8 cellular contexts compared by ENCODE assay signal in genomic region chr1:203025721-203026665, GRCh38. TPM values are rescaled to one million over a fixed set of nuclear protein-coding genes. Genes with fewer than 3 reads are reported as not detected.
A peak's percentile ranks its signal among the peaks of the same experiment; 100 is the strongest.
DNase-seq lines count a peak whose midpoint lies in the region; ATAC-seq and TF ChIP-seq lines count a peak whose summit lies in the region.

TSS of gene PPFIA4 (plus strand) at chr1:203026491. CDS start at chr1:203039009, 12,518 bp downstream.

- H3K27me3 ChIP-seq in CD4-positive, alpha-beta T cell (ENCODE audit: control insufficient read depth, insufficient read depth, low read length) = no peaks in the 10 kb centered on the region
- H3K27me3 ChIP-seq in HUES64 (ENCODE audit: insufficient read depth, low read length) (peaks cover 25% of the 10 kb centered on the region), OCI-LY1 (ENCODE audit: insufficient read depth, low read length) (no peaks in the 10 kb centered on the region), mucosa of rectum (ENCODE audit: control insufficient read depth in 2 of 2, insufficient read depth in 2 of 2, low read length in 2 of 2) (peaks cover 4 to 15% of the 10 kb centered on the region in 2 donors)

- TF ChIP-seq CTCF in CD4-positive, alpha-beta T cell (IDR thresholded peaks at IDR 0.05) = no peak
- TF ChIP-seq CTCF in OCI-LY1 (IDR thresholded peaks at IDR 0.05; ENCODE audit: low read length) = no peak

- no peak for TF ChIP-seq POLR2A in erythroblast (IDR thresholded peaks at IDR 0.05; ENCODE audit: low read length)

- POLR2A ChIA-PET in CD4-positive, alpha-beta T cell (lab: Charles Lee) = interaction anchor here (1.1 to 4.6 kb wide), 5 partner anchors 13 to 137 kb away, joined by 3 to 19 read pairs (median 8); partner anchors contain the start of genes RABIF and TMEM183A

- no peaks in the 10 kb centered on the region for H3K9me2 ChIP-seq in OCI-LY1 (ENCODE audit: low read depth, low read length)

- ATAC-seq in CD4-positive, alpha-beta T cell (ENCODE audit: poor library complexity) = peak; percentile 93
- peak; percentile 57 for ATAC-seq in GM21367 (IDR thresholded peaks at IDR 0.05; ENCODE audit: unreplicated experiment)

- no peaks in the 10 kb centered on the region for H3K9me3 Mint-ChIP-seq in CD4-positive, alpha-beta T cell

- intact Hi-C loops in CD4-positive, alpha-beta T cell (cut with DNase I, micrococcal nuclease) = loop anchor here in 1 of 2 experiments (1.0 to 10.0 kb wide), 3 partner anchors 15 to 839 kb away; partner anchors contain the start of genes ADIPOR1 and SNRPE

- peak within 1 kb of the TSS; percentile 73 for H3K4me2 ChIP-seq in OCI-LY1 (ENCODE audit: low read length)

- H4K20me1 ChIP-seq in OCI-LY1 (ENCODE audit: insufficient read depth, low read length) = no peaks in the 10 kb centered on the region

- peak within 1 kb of the TSS; percentile 85 for H3K4me3 Mint-ChIP-seq in CD4-positive, alpha-beta T cell

- H3K9ac ChIP-seq in HUES64 (ENCODE audit: low read depth, low read length) = peak within 1 kb of the TSS; percentile 48
- peak within 1 kb of the TSS; percentile 47; the same call in 1 of the 2 replicates for H3K9ac ChIP-seq in OCI-LY1 (ENCODE audit: low read length)
- H3K9ac ChIP-seq in mucosa of rectum (ENCODE audit: low read depth in 1 of 2, low read length in 2 of 2) = peak within 1 kb of the TSS; percentile 43 to 57

- H3K27ac ChIP-seq in CD4-positive, alpha-beta T cell (ENCODE audit: low read depth, low read length) = peak within 1 kb of the TSS; percentile 26
- H3K27ac ChIP-seq in HUES64 (ENCODE audit: low read depth, low read length) = no peak within 1 kb of the TSS
- H3K27ac ChIP-seq in OCI-LY1 (ENCODE audit: low read depth, low read length, poor library complexity, severe bottlenecking) = no peak within 1 kb of the TSS
- no peak within 1 kb of the TSS for H3K27ac ChIP-seq in mucosa of rectum (ENCODE audit: low read depth in 2 of 2, low read length in 2 of 2)

- H3K9me3 ChIP-seq in CD4-positive, alpha-beta T cell (ENCODE audit: control insufficient read depth, low read length) = no peaks in the 10 kb centered on the region
- H3K9me3 ChIP-seq in HUES64 (ENCODE audit: insufficient read depth, low read depth, low read length) (peaks cover 4% of the 10 kb centered on the region; the same call in 1 of the 2 replicates), OCI-LY1 (ENCODE audit: low read length) (no peaks in the 10 kb centered on the region), mucosa of rectum (ENCODE audit: control insufficient read depth in 2 of 2, low read length in 2 of 2) (no peaks in the 10 kb centered on the region)

- H3K36me3 ChIP-seq in HUES64 (ENCODE audit: insufficient read depth, low read length) (peaks cover 41% of the 10 kb centered on the region), OCI-LY1 (ENCODE audit: insufficient read depth, low read length) (peaks cover 43% of the 10 kb centered on the region), mucosa of rectum (ENCODE audit: control insufficient read depth in 2 of 2, insufficient read depth in 2 of 2, low read length in 2 of 2) (peaks cover 19 to 24% of the 10 kb centered on the region in 2 donors)

- peak; percentile 74 to 90 (median 83) for DNase-seq in CD4-positive, alpha-beta T cell
- DNase-seq in activated T-cell treated with anti-CD3 and anti-CD28 coated beads for 48 hours (ENCODE audit: low read depth) (peak; percentile 95), erythroblast (lab: John Stamatoyannopoulos, UW) (peak; percentile 92 to 95)
- peak; percentile 52 to 71 for DNase-seq in stimulated activated CD8-positive, alpha-beta memory T cell treated with anti-CD3 and anti-CD28 coated beads, Interleukin-4, amount 100 ng/mL, for 1 hour (ENCODE audit: low read depth in 2 of 2, low spot score in 1 of 2)

- H3K4me1 ChIP-seq in HUES64 (ENCODE audit: insufficient read depth, low read length) (0 out of 2 replicates have a peak, but pooled peaks cover 4% of the 10 kb centered on the region), OCI-LY1 (ENCODE audit: insufficient read depth, low read length, severe bottlenecking) (peaks cover 9% of the 10 kb centered on the region), mucosa of rectum (ENCODE audit: control insufficient read depth in 2 of 2, insufficient read depth in 2 of 2, low read length in 2 of 2) (peaks cover 5 to 6% of the 10 kb centered on the region in 2 donors)

- H2AFZ ChIP-seq in OCI-LY1 (ENCODE audit: low read length) = peak within 1 kb of the TSS; percentile 85

- no peaks in the 10 kb centered on the region for H3K79me2 ChIP-seq in OCI-LY1 (ENCODE audit: insufficient read depth, low read length)

- H3K4me1 Mint-ChIP-seq in CD4-positive, alpha-beta T cell (ENCODE audit: low read depth) = peaks cover 14% of the 10 kb centered on the region

- no peaks in the 10 kb centered on the region for H3K27me3 Mint-ChIP-seq in CD4-positive, alpha-beta T cell

- no peaks in the 10 kb centered on the region for H3F3A ChIP-seq in OCI-LY1 (ENCODE audit: insufficient read depth, low read length)

- peaks cover 31% of the 10 kb centered on the region for H3K36me3 Mint-ChIP-seq in CD4-positive, alpha-beta T cell (ENCODE audit: low read depth)

- H3K4me3 ChIP-seq in HUES64 (ENCODE audit: low read length) (peak within 1 kb of the TSS; percentile 71), OCI-LY1 (ENCODE audit: low read depth, low read length, poor library complexity, severe bottlenecking) (peak within 1 kb of the TSS; percentile 60), mucosa of rectum (ENCODE audit: low read length in 2 of 2) (peak within 1 kb of the TSS; percentile 61 to 75)

- 12% methylated on average over 52 of the region's 52 CpGs for WGBS in HUES64

- CTCF ChIA-PET in CD4-positive, alpha-beta T cell (lab: Charles Lee) = interaction anchor here (0.5 to 2.3 kb wide), 5 partner anchors 14 to 306 kb away, joined by 3 to 8 read pairs (median 4); partner anchors contain the start of gene TMEM183A

- H3K27ac Mint-ChIP-seq in CD4-positive, alpha-beta T cell = peak within 1 kb of the TSS; percentile 79

RNA-seq across cellular contexts. Expression of gene PPFIA4, which starts in this region (rescaled TPM):
- total RNA-seq in CD4-positive, alpha-beta T cell = under 1 TPM; 0.93 to 0.98 TPM
- polyA plus RNA-seq in HUES64 (2013, experiment 1 of 2) = 2.9 TPM
- 6.5 TPM for polyA plus RNA-seq in HUES64 (2013, experiment 2 of 2)

Comparison
In these comparisons a context has a peak if more than half of its experiments do, and no peak if none do; other contexts are left out.
1. Peak in DNase-seq, ATAC-seq and H3K27ac ChIP-seq in CD4-positive, alpha-beta T cell; RNA of the gene not detected or under 1 TPM.